Comparison of ENCODE assay signal across 19 cellular contexts in the genomic region with DNA sequence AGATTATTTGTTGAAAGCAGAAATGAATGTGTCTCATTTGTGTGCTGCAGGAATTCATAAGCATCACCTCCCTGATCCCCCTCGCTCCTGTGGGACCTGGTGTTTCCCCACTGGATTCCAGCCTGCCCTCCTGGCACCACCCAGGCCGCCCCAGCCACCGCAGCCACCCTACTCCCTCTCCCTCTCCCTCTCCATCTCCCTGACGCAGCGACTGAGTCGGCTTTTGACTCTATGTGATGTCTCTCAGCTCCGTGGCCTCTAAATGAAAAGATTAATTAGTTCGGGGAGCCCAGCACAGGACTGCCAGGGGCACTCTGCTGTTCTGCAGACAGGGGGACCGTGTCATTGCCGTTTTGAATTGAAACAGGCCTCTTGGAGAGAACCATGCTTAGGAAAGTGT.
A peak's percentile ranks its signal among the peaks of the same experiment; 100 is the strongest.
DNase-seq lines count a peak whose midpoint lies in the region; ATAC-seq and TF ChIP-seq lines count a peak whose summit lies in the region.
"Had no signal": no experiment of that assay in that cellular context is flagged by ENCODE, and none has a peak within 500 bp of the region (broad histone marks: within the 10 kb centered on the region; RNA-seq: fewer than 3 reads in every experiment).

No MANE protein-coding gene starts in this region.

- H3K4me2 ChIP-seq in BLaER1, result peak overlapping the region; percentile 71; the same call in 1 of the 2 replicates

- no peaks in the 10 kb centered on the region for H3K36me3 ChIP-seq in BLaER1

- no peak overlapping the region for H3K4me3 ChIP-seq in BLaER1
- H3K4me3 ChIP-seq: GM12878 had no signal

- no peaks in the 10 kb centered on the region for H3K27me3 ChIP-seq in BLaER1

- no peaks in the 10 kb centered on the region for H4K20me1 ChIP-seq in BLaER1

- H3K4me1 ChIP-seq in BLaER1, result peaks cover 60% of the 10 kb centered on the region

- no peak overlapping the region for H3K9ac ChIP-seq in BLaER1

- ATAC-seq in omental fat pad (ENCODE audit: low FRiP score), result no peak
- ATAC-seq: GM12878, HCT116 had no signal

- H3K9me3 ChIP-seq in BLaER1, result no peaks in the 10 kb centered on the region

- TF ChIP-seq CTCF in omental fat pad (IDR thresholded peaks at IDR 0.05), result no peak

- H3K27ac ChIP-seq in BLaER1, result no peak overlapping the region; the same call in 1 of the 2 replicates

- DNase-seq in activated CD4-positive, CD25-positive, alpha-beta regulatory T cell treated with anti-CD3 and anti-CD28 coated beads, Interleukin-2, amount 50 U/mL, for 72 hours, result peak; percentile 17
- no peak for DNase-seq in activated CD4-positive, CD25-positive, alpha-beta regulatory T cell (lab: John Stamatoyannopoulos, UW)
- peak; percentile 47 for DNase-seq in ecto neural progenitor cell (ENCODE audit: low spot score)
- DNase-seq in omental fat pad (ENCODE audit: low spot score), result peak; percentile 2
- no peak for DNase-seq in activated effector memory CD4-positive, alpha-beta T cell treated with Interleukin-2 at 50 U/mL for 16 hours
- DNase-seq in AG08395 (ENCODE audit: low spot score), result no peak
- no peak for DNase-seq in NOMO-1 treated with DMSO at 0.1 percent for 48 hours (lab: John Stamatoyannopoulos, UW; ENCODE audit: unreplicated experiment)
- DNase-seq: CD4-positive, CD25-positive, alpha-beta regulatory T cell; DMS53; MV-4-11; NCI-H1436; NCI-H2081 treated with DMSO at 0.1 percent for 48 hours; NCI-H2227 treated with DMSO at 0.1 percent for 48 hours; NCI-H526; OCI-M1; RPMI8226 had no signal

Comparison
In these comparisons a context has a peak if more than half of its experiments do, and no peak if none do; other contexts are left out.
1. DNase-seq: peak in activated CD4-positive, CD25-positive, alpha-beta regulatory T cell treated with anti-CD3 and anti-CD28 coated beads, Interleukin-2, amount 50 U/mL, for 72 hours (single experiment), ecto neural progenitor cell (single experiment) and omental fat pad (single experiment); none in activated CD4-positive, CD25-positive, alpha-beta regulatory T cell (0 of 4), activated effector memory CD4-positive, alpha-beta T cell treated with Interleukin-2 at 50 U/mL for 16 hours (single experiment), AG08395 (single experiment) and NOMO-1 treated with DMSO at 0.1 percent for 48 hours (single experiment).